Comparison of ENCODE assay signal across 3 cellular contexts in the genomic region with DNA sequence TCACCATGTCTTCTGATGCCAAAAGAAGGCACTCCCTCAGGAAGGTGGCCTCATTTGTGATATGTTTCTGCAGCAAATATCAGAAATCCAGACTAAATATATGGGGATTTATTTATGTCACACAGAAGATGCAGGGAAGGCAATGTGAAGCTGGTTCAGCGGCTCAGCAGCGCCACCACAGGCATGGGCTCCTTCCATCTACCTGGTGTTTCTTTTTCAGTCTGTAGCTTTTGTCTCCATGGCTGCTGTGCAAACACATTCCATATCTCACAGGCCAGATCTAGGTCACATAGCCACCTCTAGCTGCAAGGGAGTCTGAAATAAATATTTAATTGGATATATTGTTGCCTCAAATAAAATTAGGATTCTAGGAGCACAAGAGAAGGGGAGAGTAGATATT.
TF ChIP-seq lines count a peak whose summit lies in the region.

No MANE protein-coding gene starts in this region.

TF ChIP-seq in SK-N-SH treated with all-trans-retinoic acid at 6 μM for 48 hours, 23 proteins besides CTCF, POLR2A, EP300 and RAD21:
- no peak for TF ChIP-seq PPARA (CRISPR knock-in tag; IDR thresholded peaks at IDR 0.05; ENCODE audit: borderline replicate concordance)

TF ChIP-seq in SK-N-SH, 30 proteins besides CTCF, POLR2A, EP300 and RAD21:
- TF ChIP-seq MEF2A (IDR thresholded peaks at IDR 0.05; ENCODE audit: borderline replicate concordance, low read depth): no peak
- no peak for TF ChIP-seq GABPA (IDR thresholded peaks at IDR 0.05; ENCODE audit: low read depth)
- TF ChIP-seq MXI1 (IDR thresholded peaks at IDR 0.05; ENCODE audit: low read depth, low read length): no peak
- TF ChIP-seq JUND (IDR thresholded peaks at IDR 0.05): no peak

TF ChIP-seq in IMR-90, 13 proteins besides CTCF, POLR2A, EP300 and RAD21:
- TF ChIP-seq NFE2L2 (IDR thresholded peaks at IDR 0.05; ENCODE audit: low read depth, low read length): no peak
- no peak for TF ChIP-seq CEBPB (IDR thresholded peaks at IDR 0.05; ENCODE audit: low read depth, low read length)
- no peak for TF ChIP-seq RCOR1 (IDR thresholded peaks at IDR 0.05; ENCODE audit: insufficient replicate concordance, low read length)
- no peak for TF ChIP-seq SMC3 (IDR thresholded peaks at IDR 0.05; ENCODE audit: low read depth, low read length)
- TF ChIP-seq USF2 (IDR thresholded peaks at IDR 0.05; ENCODE audit: low read depth, low read length): no peak
- no peak for TF ChIP-seq FOS (IDR thresholded peaks at IDR 0.05; ENCODE audit: low read depth, low read length)
- no peak for TF ChIP-seq ELK1 (IDR thresholded peaks at IDR 0.05; ENCODE audit: borderline replicate concordance, low read depth, low read length)
- no peak for TF ChIP-seq MAZ (IDR thresholded peaks at IDR 0.05; ENCODE audit: borderline replicate concordance, low read depth, low read length)
- TF ChIP-seq RFX5 (IDR thresholded peaks at IDR 0.05; ENCODE audit: low read depth, low read length): no peak
- no peak for TF ChIP-seq MXI1 (IDR thresholded peaks at IDR 0.05; ENCODE audit: borderline replicate concordance, low read depth, low read length)
- TF ChIP-seq CHD1 (IDR thresholded peaks at IDR 0.05; ENCODE audit: low read depth, low read length): no peak
- no peak for TF ChIP-seq BHLHE40 (IDR thresholded peaks at IDR 0.05; ENCODE audit: low read depth, low read length)
- no peak for TF ChIP-seq MAFK (IDR thresholded peaks at IDR 0.05; ENCODE audit: low read depth, low read length)
